Comparison of ENCODE assay signal across 24 cellular contexts in genomic region chr11:43631732-43632131, GRCh38.
"Had no signal": no experiment of that assay in that cellular context is flagged by ENCODE, and none has a peak within 500 bp of the region (broad histone marks: within the 10 kb centered on the region; RNA-seq: fewer than 3 reads in every experiment).

No MANE protein-coding gene starts in this region.

- H3K4me3 Mint-ChIP-seq: activated CD8-positive, alpha-beta T cell treated with anti-CD3 and anti-CD28 coated beads for 36 hours; activated naive CD4-positive, alpha-beta T cell treated with anti-CD3 and anti-CD28 coated beads, Interleukin-2, amount 10 ng/mL, durations not matched to agents 7 days and 5 days; activated naive CD8-positive, alpha-beta T cell treated with anti-CD3 and anti-CD28 coated beads, Interleukin-2, amount 50 U/mL, for 24 hours; activated T-cell treated with anti-CD3 and anti-CD28 coated beads, Interleukin-2, amount 50 U/mL, for 24 hours; nephron progenitor cell; stimulated activated naive CD8-positive, alpha-beta T cell treated with anti-CD3 and anti-CD28 coated beads, Interleukin-15, amount 100 ng/mL, for 72 hours had no signal

- H3K27ac ChIP-seq: coronary artery, esophagus muscularis mucosa, right lobe of liver, suprapubic skin, transverse colon, vagina had no signal

- H3K36me3 ChIP-seq: esophagus muscularis mucosa, right lobe of liver, suprapubic skin, transverse colon, vagina had no signal

- H3K9me3 Mint-ChIP-seq: activated CD8-positive, alpha-beta T cell treated with anti-CD3 and anti-CD28 coated beads for 36 hours; activated naive CD4-positive, alpha-beta T cell treated with anti-CD3 and anti-CD28 coated beads, Interleukin-2, amount 10 ng/mL, durations not matched to agents 7 days and 5 days; activated naive CD8-positive, alpha-beta T cell treated with anti-CD3 and anti-CD28 coated beads, Interleukin-2, amount 50 U/mL, for 24 hours; activated T-cell treated with anti-CD3 and anti-CD28 coated beads, Interleukin-2, amount 50 U/mL, for 24 hours; nephron progenitor cell; stimulated activated naive CD8-positive, alpha-beta T cell treated with anti-CD3 and anti-CD28 coated beads, Interleukin-15, amount 100 ng/mL, for 72 hours had no signal

- DNase-seq: activated CD4-positive, alpha-beta T cell treated with anti-CD3 and anti-CD28 coated beads for 48 hours; activated CD4-positive, CD25-positive, alpha-beta regulatory T cell; activated CD8-positive, alpha-beta T cell treated with anti-CD3 and anti-CD28 coated beads for 36 hours; activated effector memory CD4-positive, alpha-beta T cell treated with Interleukin-2 at 50 U/mL for 16 hours; activated naive CD4-positive, alpha-beta T cell treated with anti-CD3 and anti-CD28 coated beads, Interleukin-2, amount 10 ng/mL, durations not matched to agents 7 days and 5 days; activated naive CD8-positive, alpha-beta T cell treated with anti-CD3 and anti-CD28 coated beads, Interleukin-2, amount 50 U/mL, for 24 hours; activated T-cell treated with anti-CD3 and anti-CD28 coated beads, Interleukin-2, amount 50 U/mL, for 24 hours; aorta; islet precursor cell; midbrain; nephron progenitor cell; right lobe of liver; small intestine; stimulated activated CD4-positive, alpha-beta T cell treated with anti-CD3 and anti-CD28 coated beads, Interleukin-4, amount 100 ng/mL, for 1 hour; stimulated activated naive CD8-positive, alpha-beta T cell treated with anti-CD3 and anti-CD28 coated beads, Interleukin-15, amount 100 ng/mL, for 72 hours; T-helper 1 cell; T-helper 9 cell; transverse colon had no signal

- H3K27me3 ChIP-seq: right lobe of liver, vagina had no signal

- H3K4me1 ChIP-seq: esophagus muscularis mucosa, right lobe of liver, suprapubic skin, transverse colon, vagina had no signal

- H3K36me3 Mint-ChIP-seq: activated naive CD4-positive, alpha-beta T cell treated with anti-CD3 and anti-CD28 coated beads, Interleukin-2, amount 10 ng/mL, durations not matched to agents 7 days and 5 days had no signal

- H3K4me3 ChIP-seq: coronary artery, esophagus muscularis mucosa, lung, right lobe of liver, suprapubic skin, transverse colon, vagina had no signal

- H3K9me3 ChIP-seq: esophagus muscularis mucosa, right lobe of liver, suprapubic skin, transverse colon, vagina had no signal

- H3K4me1 Mint-ChIP-seq: activated naive CD4-positive, alpha-beta T cell treated with anti-CD3 and anti-CD28 coated beads, Interleukin-2, amount 10 ng/mL, durations not matched to agents 7 days and 5 days; activated naive CD8-positive, alpha-beta T cell treated with anti-CD3 and anti-CD28 coated beads, Interleukin-2, amount 50 U/mL, for 24 hours; nephron progenitor cell; stimulated activated naive CD8-positive, alpha-beta T cell treated with anti-CD3 and anti-CD28 coated beads, Interleukin-15, amount 100 ng/mL, for 72 hours had no signal

- ATAC-seq: activated CD8-positive, alpha-beta T cell treated with anti-CD3 and anti-CD28 coated beads for 36 hours; activated naive CD8-positive, alpha-beta T cell treated with anti-CD3 and anti-CD28 coated beads, Interleukin-2, amount 50 U/mL, for 24 hours; left lobe of liver; right lobe of liver; stimulated activated naive CD8-positive, alpha-beta T cell treated with anti-CD3 and anti-CD28 coated beads, Interleukin-15, amount 100 ng/mL, for 72 hours had no signal

- H3K27ac Mint-ChIP-seq: activated CD8-positive, alpha-beta T cell treated with anti-CD3 and anti-CD28 coated beads for 36 hours; activated naive CD8-positive, alpha-beta T cell treated with anti-CD3 and anti-CD28 coated beads, Interleukin-2, amount 50 U/mL, for 24 hours; activated T-cell treated with anti-CD3 and anti-CD28 coated beads, Interleukin-2, amount 50 U/mL, for 24 hours; nephron progenitor cell; stimulated activated naive CD8-positive, alpha-beta T cell treated with anti-CD3 and anti-CD28 coated beads, Interleukin-15, amount 100 ng/mL, for 72 hours had no signal

- FAIRE-seq: small intestine had no signal
